ENCODE assay signal across 16 cellular contexts in the genomic region with DNA sequence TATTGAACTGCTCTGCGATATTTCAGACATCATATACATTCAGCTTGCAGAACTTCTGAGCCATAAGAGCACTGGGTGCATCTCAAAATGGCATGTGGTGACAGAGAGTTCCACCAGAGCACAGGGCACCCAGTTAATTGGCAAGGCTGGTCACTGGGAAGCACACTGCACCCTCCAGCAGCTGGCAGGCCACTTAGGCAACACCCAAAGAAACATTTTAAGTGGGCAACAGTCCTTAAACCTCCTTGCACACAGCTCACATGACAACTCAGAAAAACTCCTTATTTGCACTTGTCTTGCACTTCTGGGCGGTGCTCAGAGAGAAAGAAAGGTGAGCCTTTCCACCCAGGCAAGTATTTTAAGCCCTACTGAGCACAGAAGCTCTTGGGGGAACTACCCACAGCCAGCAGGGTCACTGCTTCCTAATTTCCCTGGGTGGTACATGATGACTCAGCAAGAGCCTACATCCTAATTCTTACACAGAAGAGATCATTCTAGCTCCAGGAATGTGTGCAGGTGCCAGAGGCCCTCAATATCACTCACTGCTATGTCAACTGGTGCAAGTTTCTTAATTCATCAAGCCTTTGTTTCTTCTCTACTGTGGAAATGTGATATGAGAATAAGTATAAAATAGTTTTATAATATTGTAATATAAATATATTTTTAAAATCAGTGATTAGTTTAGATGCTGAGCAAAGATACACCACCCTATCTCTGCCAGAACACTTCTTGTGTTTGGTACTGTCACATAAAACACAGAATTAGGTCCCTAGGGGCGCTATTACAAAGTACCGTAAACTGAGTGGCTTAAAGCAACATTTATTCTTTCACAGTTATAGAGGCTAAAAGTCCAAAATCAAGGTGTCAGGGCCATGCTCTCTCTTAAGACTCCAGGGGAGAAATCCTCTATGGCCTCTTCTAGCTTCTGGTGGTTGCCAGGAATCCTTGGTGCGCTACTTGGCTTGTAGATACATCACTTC.
DNase-seq lines count a peak whose midpoint lies in the region; ATAC-seq and TF ChIP-seq lines count a peak whose summit lies in the region.
"Had no signal": no experiment of that assay in that cellular context is flagged by ENCODE, and none has a peak within 500 bp of the region (broad histone marks: within the 10 kb centered on the region; RNA-seq: fewer than 3 reads in every experiment).

No MANE protein-coding gene starts in this region.

- no peak overlapping the region for H2BK5ac ChIP-seq in IMR-90 (ENCODE audit: low read depth, low read length, poor library complexity, severe bottlenecking)

- no peaks in the 10 kb centered on the region for H3K9me3 Mint-ChIP-seq in endodermal cell

- H3K36me3 ChIP-seq in BE2C (no peaks in the 10 kb centered on the region), IMR-90 (ENCODE audit: control insufficient read depth, insufficient read depth, low read length) (no peaks in the 10 kb centered on the region), endodermal cell (ENCODE audit: control insufficient read depth, insufficient read depth, low read length) (no peaks in the 10 kb centered on the region)

- no peak overlapping the region for H3K14ac ChIP-seq in IMR-90 (replicated peaks; ENCODE audit: low read depth, low read length)

- no peak overlapping the region for H3K27ac Mint-ChIP-seq in endodermal cell
- H3K27ac Mint-ChIP-seq: CD4-positive, alpha-beta memory T cell had no signal

- peak overlapping the region; percentile 18 for H2AK9ac ChIP-seq in IMR-90 (replicated peaks; ENCODE audit: low read depth, low read length, poor library complexity)

- in situ Hi-C loops in IMR-90 (cut with MboI; ENCODE audit: low sequenced_read_pairs): no loop called here

- peak overlapping the region; percentile 33; the same call in 1 of the 3 replicates for H2BK15ac ChIP-seq in IMR-90 (ENCODE audit: low read depth, low read length)

- peaks cover 4% of the 10 kb centered on the region; the same call in 1 of the 2 replicates for H3K9me1 ChIP-seq in IMR-90 (ENCODE audit: insufficient read depth, low read length)

- CTCF ChIA-PET in IMR-90 (lab: Yijun Ruan, JAX): no interaction called here

- intact Hi-C loops in IMR-90 (cut with micrococcal nuclease): no loop called here

- H3K4me1 ChIP-seq in BE2C (no peaks in the 10 kb centered on the region), IMR-90 (ENCODE audit: control insufficient read depth, insufficient read depth, low read length) (peaks cover 8% of the 10 kb centered on the region), endodermal cell (ENCODE audit: control insufficient read depth, insufficient read depth, low read length) (no peaks in the 10 kb centered on the region)

- no peak for TF ChIP-seq POLR2A in IMR-90 (IDR thresholded peaks at IDR 0.05; ENCODE audit: low read depth, low read length)

- H2BK120ac ChIP-seq in IMR-90 (ENCODE audit: low read depth, low read length): 0 out of 2 replicates have a peak overlapping the region, but pooled peaks have one; percentile 10

- H3K9ac ChIP-seq in IMR-90 (ENCODE audit: low read depth, low read length) (no peak overlapping the region), endodermal cell (ENCODE audit: extremely low read depth, low read length, poor library complexity, severe bottlenecking) (no peak overlapping the region)

- TF ChIP-seq CTCF in BE2C (IDR thresholded peaks at IDR 0.05; ENCODE audit: low read depth, low read length): peak; percentile 30
- TF ChIP-seq CTCF in IMR-90 (conservative IDR thresholded peaks at IDR 0.05; ENCODE audit: low read depth, low read length): no peak
- TF ChIP-seq CTCF in endodermal cell (conservative IDR thresholded peaks at IDR 0.05): peak; percentile 66

- no peak overlapping the region for H3K56ac ChIP-seq in IMR-90 (ENCODE audit: extremely low read depth, insufficient read depth, low read length)

- H2AK5ac ChIP-seq in IMR-90 (ENCODE audit: low read depth, low read length): peak overlapping the region; percentile 58; the same call in 1 of the 2 replicates

- H3K27me3 Mint-ChIP-seq in endodermal cell (ENCODE audit: insufficient read depth): no peaks in the 10 kb centered on the region
- H3K27me3 Mint-ChIP-seq: CD4-positive, alpha-beta memory T cell had no signal

- H3K27ac ChIP-seq in IMR-90 (ENCODE audit: insufficient read depth, low read length): no peak overlapping the region
- no peak overlapping the region for H3K27ac ChIP-seq in endodermal cell (ENCODE audit: low read depth, low read length)

- 83% methylated on average over 1 of the region's 5 CpGs; no CpG with 5 or more reads in 1 of the 2 experiments for WGBS in IMR-90 (ENCODE audit: extremely low coverage in 2 of 2, insufficient read length in 1 of 2), 2 experiments
- WGBS in endodermal cell (ENCODE audit: insufficient coverage in 1 of 2, insufficient read length in 1 of 2), 2 experiments: 80 to 92% methylated on average over 3 to 5 of the region's 5 CpGs

- no peaks in the 10 kb centered on the region; the same call in 1 of the 2 replicates for H3K27me3 ChIP-seq in BE2C
- H3K27me3 ChIP-seq in IMR-90 (ENCODE audit: control insufficient read depth, insufficient read depth, low read length): no peaks in the 10 kb centered on the region
- no peaks in the 10 kb centered on the region for H3K27me3 ChIP-seq in endodermal cell (ENCODE audit: control insufficient read depth, insufficient read depth, low read length, poor library complexity, severe bottlenecking)

- peak overlapping the region; percentile 29; the same call in 1 of the 2 replicates for H4K91ac ChIP-seq in IMR-90 (ENCODE audit: insufficient read depth, low read depth, low read length)

- no peak overlapping the region for H3K23ac ChIP-seq in IMR-90 (ENCODE audit: low read depth, low read length)

- TF ChIP-seq RAD21 in IMR-90 (IDR thresholded peaks at IDR 0.05; ENCODE audit: low read length): no peak

- peaks cover 4% of the 10 kb centered on the region for H3K4me1 Mint-ChIP-seq in endodermal cell
- H3K4me1 Mint-ChIP-seq: CD4-positive, alpha-beta memory T cell had no signal

- no peak overlapping the region for H3K4me3 Mint-ChIP-seq in endodermal cell
- H3K4me3 Mint-ChIP-seq: CD4-positive, alpha-beta memory T cell had no signal

- H3K79me1 ChIP-seq in IMR-90 (ENCODE audit: low read depth in 1 of 2, low read length in 2 of 2): no peaks in the 10 kb centered on the region

- H3K4me3 ChIP-seq in BE2C (ENCODE audit: low read depth, low read length) (no peak overlapping the region), IMR-90 (ENCODE audit: insufficient read depth, low read depth, low read length) (no peak overlapping the region), endodermal cell (ENCODE audit: low read length) (no peak overlapping the region)

- H3K9me3 ChIP-seq in BE2C (no peaks in the 10 kb centered on the region), IMR-90 (ENCODE audit: control insufficient read depth, insufficient read depth, low read length) (no peaks in the 10 kb centered on the region), endodermal cell (ENCODE audit: control insufficient read depth, low read length) (no peaks in the 10 kb centered on the region)

- H2BK20ac ChIP-seq in IMR-90 (ENCODE audit: low read depth, low read length): peak overlapping the region; percentile 59

- no peak for ATAC-seq in IMR-90 (ENCODE audit: low read depth)
- ATAC-seq in HG02759 (IDR thresholded peaks at IDR 0.05; ENCODE audit: unreplicated experiment): no peak
- ATAC-seq: HCT116 had no signal

- H3K4ac ChIP-seq in IMR-90 (ENCODE audit: low read depth, low read length): peak overlapping the region; percentile 32; the same call in 1 of the 2 replicates

- H4K20me1 ChIP-seq in IMR-90 (ENCODE audit: insufficient read depth, low read length): no peaks in the 10 kb centered on the region

- no TSS peak for BruUV-seq in IMR-90 (replicated peaks; lab: Mats Ljungman, UMichigan)

- no peak overlapping the region for H3K4me2 ChIP-seq in IMR-90 (ENCODE audit: low read depth, low read length)

- POLR2A ChIA-PET in IMR-90 (lab: Charles Lee; ENCODE audit: unreplicated experiment): no interaction called here

- H4K8ac ChIP-seq in IMR-90 (ENCODE audit: low read depth in 2 of 2, low read length in 2 of 2): no peak overlapping the region

- no peak for DNase-seq in BE2C
- no peak for DNase-seq in IMR-90
- DNase-seq in endodermal cell: no peak
- DNase-seq in renal cortical epithelial cell (ENCODE audit: low read depth): peak; percentile 66
- no peak for DNase-seq in HCEC 1CT
- DNase-seq in mucosa of gallbladder (ENCODE audit: low spot score): no peak
- DNase-seq: Calu3; CD4-positive, alpha-beta memory T cell; NCI-H1092; NCI-H146; NCI-H2081; NCI-H510A treated with DMSO at 0.1 percent for 48 hours; RPMI8226; SIG-M5 had no signal

- H2AFZ ChIP-seq in IMR-90 (replicated peaks; ENCODE audit: low read length, poor library complexity): no peak overlapping the region

- H3K18ac ChIP-seq in IMR-90 (ENCODE audit: low read depth, low read length): no peak overlapping the region

- dilution Hi-C loops in IMR-90 (cut with HindIII; ENCODE audit: low sequenced_read_pairs, unreplicated experiment): no loop called here

- H3K36me3 Mint-ChIP-seq in endodermal cell (ENCODE audit: low read depth): no peaks in the 10 kb centered on the region
- H3K36me3 Mint-ChIP-seq: CD4-positive, alpha-beta memory T cell had no signal

- H4K5ac ChIP-seq in IMR-90 (ENCODE audit: low read depth, low read length): no peak overlapping the region

TF ChIP-seq in IMR-90, 13 proteins besides CTCF, POLR2A, EP300 and RAD21 (continues in another document):
- TF ChIP-seq CHD1 (IDR thresholded peaks at IDR 0.05; ENCODE audit: low read depth, low read length) (no peak), RCOR1 (IDR thresholded peaks at IDR 0.05; ENCODE audit: insufficient replicate concordance, low read length) (no peak), USF2 (IDR thresholded peaks at IDR 0.05; ENCODE audit: low read depth, low read length) (no peak), FOS (IDR thresholded peaks at IDR 0.05; ENCODE audit: low read depth, low read length) (no peak), SMC3 (IDR thresholded peaks at IDR 0.05; ENCODE audit: low read depth, low read length) (no peak), NFE2L2 (IDR thresholded peaks at IDR 0.05; ENCODE audit: low read depth, low read length) (no peak), MAZ (IDR thresholded peaks at IDR 0.05; ENCODE audit: borderline replicate concordance, low read depth, low read length) (no peak), MAFK (IDR thresholded peaks at IDR 0.05; ENCODE audit: low read depth, low read length) (no peak)
